11 cellular contexts compared by ENCODE assay signal in the genomic region with DNA sequence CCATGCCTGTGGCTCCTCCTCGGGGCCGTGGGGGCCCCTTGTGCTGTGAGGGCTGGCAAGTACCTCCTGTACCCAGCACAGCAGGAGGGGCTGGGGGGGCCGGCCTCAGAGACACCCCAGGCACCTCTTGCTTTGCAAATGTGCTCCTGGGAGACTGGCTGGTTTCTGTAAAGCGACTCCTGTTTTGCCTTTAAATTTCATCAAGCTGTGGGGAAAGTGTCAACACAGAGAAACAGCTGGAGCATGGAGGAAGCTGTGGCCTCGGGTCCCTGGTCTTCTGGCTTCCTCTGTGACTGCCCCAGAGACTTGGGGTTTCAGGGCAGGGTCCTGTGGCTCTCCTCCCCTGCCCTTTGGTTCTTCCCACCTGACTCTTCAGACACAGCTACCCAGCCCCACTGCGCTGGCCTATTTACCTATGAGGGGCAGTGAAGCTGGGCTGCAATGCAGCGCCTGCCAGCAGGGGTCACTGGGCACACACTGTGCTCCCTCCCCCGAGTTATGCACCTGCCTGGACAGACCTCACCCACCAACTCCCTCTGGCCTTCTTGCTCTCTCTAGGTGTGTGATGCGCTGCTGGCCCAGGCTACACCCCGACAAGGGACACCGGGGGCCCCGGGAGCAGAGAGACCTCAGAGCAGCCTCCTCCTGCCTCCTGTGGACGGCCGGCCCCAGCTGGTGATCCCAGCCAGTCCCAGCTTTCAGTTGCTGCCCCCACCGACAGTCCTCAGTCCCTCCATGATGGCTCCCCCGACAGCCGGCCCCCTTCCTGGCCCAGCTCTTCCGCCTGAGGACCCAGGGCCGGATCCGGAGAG. TPM values are rescaled to one million over a fixed set of nuclear protein-coding genes. Genes with fewer than 3 reads are reported as not detected.
A peak's percentile ranks its signal among the peaks of the same experiment; 100 is the strongest.
DNase-seq lines count a peak whose midpoint lies in the region; ATAC-seq, FAIRE-seq and TF ChIP-seq lines count a peak whose summit lies in the region.
"Had no signal": no experiment of that assay in that cellular context is flagged by ENCODE, and none has a peak within 500 bp of the region (broad histone marks: within the 10 kb centered on the region; RNA-seq: fewer than 3 reads in every experiment).

No MANE protein-coding gene starts in this region.

- TF ChIP-seq CTCF in KMS-11 (conservative IDR thresholded peaks at IDR 0.05; ENCODE audit: low read depth, low read length) (peak; percentile 42), bronchial epithelial cell (IDR thresholded peaks at IDR 0.05; ENCODE audit: insufficient read depth, low read length, severe bottlenecking) (peak; percentile 90), neural crest cell (conservative IDR thresholded peaks at IDR 0.05) (peak; percentile 53), body of pancreas (IDR thresholded peaks at IDR 0.05) (no peak)

- H2AFZ ChIP-seq in KMS-11 (ENCODE audit: low read depth), result no peak overlapping the region
- H2AFZ ChIP-seq: parathyroid adenoma had no signal

- 72 to 76% methylated on average over 3 to 20 of the region's 20 CpGs for WGBS in body of pancreas, 2 donors

- no peaks in the 10 kb centered on the region for H4K20me1 ChIP-seq in KMS-11 (ENCODE audit: insufficient read depth)

- intact Hi-C loops in body of pancreas (cut with DNase I), result no loop called here

- peaks cover 96% of the 10 kb centered on the region for H3K27me3 ChIP-seq in KMS-11 (ENCODE audit: insufficient read depth, low read depth)
- no peaks in the 10 kb centered on the region for H3K27me3 ChIP-seq in bronchial epithelial cell (ENCODE audit: control insufficient read depth, insufficient read depth, low read length)
- H3K27me3 ChIP-seq in body of pancreas, result no peaks in the 10 kb centered on the region

- H3K27ac Mint-ChIP-seq in neural crest cell (ENCODE audit: unreplicated experiment), result no peak overlapping the region

- no peaks in the 10 kb centered on the region for H3K4me1 Mint-ChIP-seq in neural crest cell

- H3K4me2 ChIP-seq in KMS-11, result no peak overlapping the region

- H3K79me2 ChIP-seq in KMS-11 (ENCODE audit: insufficient read depth, low read depth), result no peaks in the 10 kb centered on the region
- H3K79me2 ChIP-seq: parathyroid adenoma had no signal

- no peaks in the 10 kb centered on the region for H3K36me3 Mint-ChIP-seq in neural crest cell (ENCODE audit: low read depth)

- H3K4me3 ChIP-seq in KMS-11 (IDR thresholded peaks at IDR 0.05; ENCODE audit: insufficient read depth, low read depth, low read length) (no peak overlapping the region), bronchial epithelial cell (ENCODE audit: low read depth, low read length) (peak overlapping the region; percentile 91), body of pancreas (no peak overlapping the region)

- H3K27me3 Mint-ChIP-seq in neural crest cell (ENCODE audit: low read depth), result no peaks in the 10 kb centered on the region

- no peaks in the 10 kb centered on the region for H3K9me3 Mint-ChIP-seq in neural crest cell

- H3K4me1 ChIP-seq in KMS-11 (ENCODE audit: low read depth, poor library complexity, severe bottlenecking), result no peaks in the 10 kb centered on the region
- no peaks in the 10 kb centered on the region for H3K4me1 ChIP-seq in body of pancreas
- H3K4me1 ChIP-seq: parathyroid adenoma had no signal

- H3K9ac ChIP-seq in KMS-11, result no peak overlapping the region
- H3K9ac ChIP-seq: parathyroid adenoma had no signal

- H3K9me3 ChIP-seq in body of pancreas, result no peaks in the 10 kb centered on the region

- H3K27ac ChIP-seq in KMS-11 (no peak overlapping the region), body of pancreas (no peak overlapping the region)
- H3K27ac ChIP-seq: parathyroid adenoma had no signal

- FAIRE-seq in bronchial epithelial cell (lab: Jason Lieb, UNC), result no peak
- no peak for FAIRE-seq in GM19239 (lab: Jason Lieb, UNC)

- no peak overlapping the region for H3K4me3 Mint-ChIP-seq in neural crest cell

- peak; percentile 54 for DNase-seq in DMS 273 (lab: John Stamatoyannopoulos, UW; ENCODE audit: unreplicated experiment)
- no peak for DNase-seq in DMS 273 treated with DMSO at 0.1 percent for 48 hours (lab: John Stamatoyannopoulos, UW)
- DNase-seq in bronchial epithelial cell (ENCODE audit: low read depth), result peak; percentile 48
- DNase-seq in neural crest cell (ENCODE audit: low read depth, low spot score), result no peak
- no peak for DNase-seq in body of pancreas
- DNase-seq in GM19239 (ENCODE audit: insufficient read length, low spot score), result no peak
- no peak for DNase-seq in COR-L47 (lab: John Stamatoyannopoulos, UW)
- DNase-seq: KG1 had no signal

- no peak for ATAC-seq in body of pancreas

- H3K36me3 ChIP-seq in KMS-11 (ENCODE audit: insufficient read depth), result no peaks in the 10 kb centered on the region
- H3K36me3 ChIP-seq in bronchial epithelial cell (ENCODE audit: control insufficient read depth, insufficient read depth, low read length), result peaks cover 41% of the 10 kb centered on the region
- H3K36me3 ChIP-seq in body of pancreas (replicated peaks in 1 of 2; ENCODE audit: insufficient read depth in 1 of 2, low read depth in 2 of 2), result no peaks in the 10 kb centered on the region

- no peak for TF ChIP-seq POLR2A in body of pancreas (IDR thresholded peaks at IDR 0.05)

RNA-seq across cellular contexts. Expression of gene PEX10, which starts 17.6 kb away (rescaled TPM):
- 30.0 and 35.7 TPM in 2 replicates for total RNA-seq in bronchial epithelial cell
- total RNA-seq in neural crest cell, result 31.2 and 31.9 TPM in 2 replicates
- 10 to 100 TPM; 18.1 to 26.5 TPM for total RNA-seq in body of pancreas

RNA-seq across cellular contexts. Expression of gene RER1, which starts 38.3 kb away (rescaled TPM):
- total RNA-seq in bronchial epithelial cell (94.8 and 104 TPM in 2 replicates), neural crest cell (108 and 111 TPM in 2 replicates), body of pancreas (10 to 100 TPM; 50.3 to 57.7 TPM)

RNA-seq across cellular contexts. Expression of gene MORN1, which starts 38.6 kb away (rescaled TPM):
- total RNA-seq in bronchial epithelial cell (5.5 and 10.6 TPM in 2 replicates), neural crest cell (23.7 and 24.4 TPM in 2 replicates), body of pancreas (10 to 100 TPM in 1 of 2 donors, 1 to 10 TPM in 1; 7.0 to 17.8 TPM)

RNA-seq across cellular contexts. Expression of gene PLCH2, which starts 46.1 kb away (rescaled TPM):
- total RNA-seq in bronchial epithelial cell (64.2 and 93.2 TPM in 2 replicates), neural crest cell (0.37 and 0.59 TPM in 2 replicates), body of pancreas (10 to 100 TPM in 1 of 2 donors, 1 to 10 TPM in 1; 5.7 to 27.4 TPM)
- total RNA-seq: A172 had no signal

Comparison
In these comparisons a context has a peak if more than half of its experiments do, and no peak if none do; other contexts are left out.
1. DNase-seq: peak in DMS 273 (single experiment) and bronchial epithelial cell (single experiment); none in DMS 273 treated with DMSO at 0.1 percent for 48 hours (single experiment), neural crest cell (single experiment), body of pancreas (0 of 4), GM19239 (single experiment) and COR-L47 (single experiment).
2. CTCF ChIP-seq: peak in KMS-11 (single experiment), bronchial epithelial cell (single experiment) and neural crest cell (single experiment); none in body of pancreas (0 of 7).